In the genomic region with DNA sequence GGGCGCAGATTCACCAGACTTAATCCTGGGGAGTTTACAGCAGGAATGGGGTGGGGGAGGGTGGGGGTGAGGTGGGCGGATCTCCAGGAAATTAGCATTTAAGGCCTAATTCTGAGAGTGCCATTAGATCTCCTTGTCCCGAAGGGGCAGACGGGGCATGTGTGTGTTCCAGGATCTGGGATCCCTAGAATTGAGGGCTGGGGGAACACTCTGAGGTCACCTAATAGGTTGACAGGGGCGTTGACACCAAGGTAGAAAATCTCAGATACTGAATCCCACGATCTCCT, we compare ENCODE assay signal across 8 cellular contexts. TPM values are rescaled to one million over a fixed set of nuclear protein-coding genes. Genes with fewer than 3 reads are reported as not detected.
DNase-seq lines count a peak whose midpoint lies in the region; ATAC-seq and TF ChIP-seq lines count a peak whose summit lies in the region.

No MANE protein-coding gene starts in this region.

- H4K12ac ChIP-seq in trophoblast cell (ENCODE audit: low read depth, low read length): peak overlapping the region; percentile 98

- H3K9me3 Mint-ChIP-seq in Calu3 (ENCODE audit: low read depth, unreplicated experiment): no peaks in the 10 kb centered on the region

- H4K8ac ChIP-seq in trophoblast cell (ENCODE audit: low read depth, low read length): peak overlapping the region; percentile 99

- H3K4me3 ChIP-seq in SJSA1 (peak overlapping the region; percentile 7; the same call in 1 of the 2 replicates), esophagus squamous epithelium (peak overlapping the region; percentile 27 to 61 (median 44)), trophoblast cell (ENCODE audit: low read depth, low read length) (no peak overlapping the region)

- intact Hi-C loops in Calu3 (cut with micrococcal nuclease; ENCODE audit: unreplicated experiment): no loop called here
- intact Hi-C loops in esophagus squamous epithelium (cut with DNase I): no loop called here

- no TSS peak for BruUV-seq in Calu3 (replicated peaks; lab: Mats Ljungman, UMichigan)

- no peak for ATAC-seq in HG02973 (IDR thresholded peaks at IDR 0.05; ENCODE audit: unreplicated experiment)

- H3K79me1 ChIP-seq in trophoblast cell (ENCODE audit: low read length): peaks cover 17% of the 10 kb centered on the region

- H3K27me3 Mint-ChIP-seq in Calu3 (ENCODE audit: unreplicated experiment): no peaks in the 10 kb centered on the region

- DNase-seq in Calu3: no peak
- DNase-seq in SJSA1 (ENCODE audit: low read depth in 1 of 2, low spot score in 2 of 2): no peak
- DNase-seq in esophagus squamous epithelium (lab: John Stamatoyannopoulos, UW): no peak
- no peak for DNase-seq in trophoblast cell
- no peak for DNase-seq in NCI-H1417 treated with DMSO at 0.1 percent for 48 hours (lab: John Stamatoyannopoulos, UW)
- DNase-seq in GM19240 (ENCODE audit: insufficient read length, low spot score): no peak
- DNase-seq in OCI-M1 (lab: John Stamatoyannopoulos, UW): no peak

- 57% methylated on average over 5 of the region's 6 CpGs; no CpG with 5 or more reads in 1 of the 2 donors for WGBS in esophagus squamous epithelium, 2 donors
- WGBS in trophoblast cell (ENCODE audit: extremely low coverage, insufficient coverage, insufficient read length): no CpG with 5 or more reads among the region's 6 CpGs

- peaks cover 4% of the 10 kb centered on the region for H3K79me2 ChIP-seq in trophoblast cell (ENCODE audit: control insufficient read depth, insufficient read depth, low read length, poor library complexity)

- H3K4me1 Mint-ChIP-seq in Calu3 (ENCODE audit: low read depth, unreplicated experiment): peaks cover 21% of the 10 kb centered on the region

- H3K4me2 ChIP-seq in trophoblast cell (ENCODE audit: low read length): peak overlapping the region; percentile 55

- H3K9ac ChIP-seq in trophoblast cell (ENCODE audit: low read length): peak overlapping the region; percentile 59

- H3K18ac ChIP-seq in trophoblast cell (ENCODE audit: low read length): no peak overlapping the region

- peak overlapping the region; percentile 68 for H3K4ac ChIP-seq in trophoblast cell (ENCODE audit: low read depth, low read length)

- H3K14ac ChIP-seq in trophoblast cell (ENCODE audit: low read length): peak overlapping the region; percentile 94

- H3K27ac ChIP-seq in SJSA1 (peak overlapping the region; percentile 21; the same call in 1 of the 2 replicates), esophagus squamous epithelium (peak overlapping the region; percentile 75 to 89 (median 82)), trophoblast cell (ENCODE audit: low read depth, low read length) (peak overlapping the region; percentile 93)

- no peak for TF ChIP-seq CTCF in Calu3 (IDR thresholded peaks at IDR 0.05; ENCODE audit: unreplicated experiment)
- TF ChIP-seq CTCF in esophagus squamous epithelium (IDR thresholded peaks at IDR 0.05): no peak

- H3K23ac ChIP-seq in trophoblast cell (ENCODE audit: low read length): no peak overlapping the region

- peaks cover 24% of the 10 kb centered on the region for H3K36me3 Mint-ChIP-seq in Calu3 (ENCODE audit: insufficient read depth, unreplicated experiment)

- H2AK5ac ChIP-seq in trophoblast cell (ENCODE audit: low read length): no peak overlapping the region

- no peaks in the 10 kb centered on the region for H3K36me3 ChIP-seq in SJSA1
- H3K36me3 ChIP-seq in esophagus squamous epithelium: no peaks in the 10 kb centered on the region
- H3K36me3 ChIP-seq in trophoblast cell (ENCODE audit: control insufficient read depth in 1 of 2, insufficient read depth in 2 of 2, low read length in 2 of 2): no peaks in the 10 kb centered on the region

- peak overlapping the region; percentile 93 for H2BK120ac ChIP-seq in trophoblast cell (ENCODE audit: insufficient read depth, low read length, poor library complexity)

- H3K9me3 ChIP-seq in SJSA1 (replicated peaks) (no peaks in the 10 kb centered on the region), esophagus squamous epithelium (no peaks in the 10 kb centered on the region), trophoblast cell (ENCODE audit: insufficient read depth, low read depth, low read length) (no peaks in the 10 kb centered on the region)

- CTCF ChIA-PET in Calu3 (lab: Charles Lee): no interaction called here

- TF ChIP-seq POLR2A in esophagus squamous epithelium (IDR thresholded peaks at IDR 0.05): no peak

- H2BK12ac ChIP-seq in trophoblast cell (ENCODE audit: low read length): peak overlapping the region; percentile 42

- H3K4me1 ChIP-seq in SJSA1 (replicated peaks) (peaks cover 8% of the 10 kb centered on the region), esophagus squamous epithelium (peaks cover 8 to 21% (median 11%) of the 10 kb centered on the region in 3 donors), trophoblast cell (ENCODE audit: control insufficient read depth in 1 of 2, insufficient read depth in 2 of 2, low read length in 2 of 2) (peaks cover 8 to 10% of the 10 kb centered on the region in 2 experiments)

- peak overlapping the region; percentile 99 for H4K91ac ChIP-seq in trophoblast cell (ENCODE audit: low read depth, low read length)

- peak overlapping the region; percentile 94 for H3K27ac Mint-ChIP-seq in Calu3 (ENCODE audit: unreplicated experiment)

- H3K27me3 ChIP-seq in SJSA1 (replicated peaks) (no peaks in the 10 kb centered on the region), esophagus squamous epithelium (no peaks in the 10 kb centered on the region), trophoblast cell (ENCODE audit: insufficient read depth, low read length) (no peaks in the 10 kb centered on the region)

- peak overlapping the region; percentile 92 for H2BK5ac ChIP-seq in trophoblast cell (ENCODE audit: low read depth, low read length, poor library complexity)

- H3K4me3 Mint-ChIP-seq in Calu3 (ENCODE audit: low read depth, unreplicated experiment): peak overlapping the region; percentile 56

- H2AFZ ChIP-seq in trophoblast cell (ENCODE audit: insufficient read depth, low read length, poor library complexity): peak overlapping the region; percentile 77

RNA-seq across cellular contexts. Expression of gene EPHB4, which starts 9.4 kb away (rescaled TPM):
- total RNA-seq in Calu3 (2022): 63.7 and 72.4 TPM in 2 replicates
- total RNA-seq in SJSA1 (2014; rRNA removed; shearing (Covaris generic)): 39.8 and 49.0 TPM in 2 replicates
- total RNA-seq in esophagus squamous epithelium: 10 to 100 TPM; 29.1 to 55.0 (median 36.5) TPM
- polyA plus RNA-seq in trophoblast cell (2013): 103 and 106 TPM in 2 replicates

RNA-seq across cellular contexts. Expression of gene SLC12A9, which starts 15.8 kb away (rescaled TPM):
- 29.9 and 36.6 TPM in 2 replicates for total RNA-seq in Calu3 (2022)
- total RNA-seq in SJSA1 (2014; rRNA removed; shearing (Covaris generic)): 15.2 and 17.8 TPM in 2 replicates
- total RNA-seq in esophagus squamous epithelium: 10 to 100 TPM in 3 of 4 donors, 1 to 10 TPM in 1; 9.9 to 19.6 (median 17.3) TPM
- polyA plus RNA-seq in trophoblast cell (2013): 18.4 and 20.0 TPM in 2 replicates

RNA-seq across cellular contexts. Expression of gene TRIP6, which starts 30.4 kb away (rescaled TPM):
- total RNA-seq in Calu3 (2022) (50.0 and 63.5 TPM in 2 replicates), esophagus squamous epithelium (100 to 1,000 TPM in 2 of 4 donors, 10 to 100 TPM in 2; 81.4 to 109 (median 93.7) TPM)
- total RNA-seq in SJSA1 (2014; rRNA removed; shearing (Covaris generic)): 88.0 and 95.9 TPM in 2 replicates
- polyA plus RNA-seq in trophoblast cell (2013): 75.4 and 76.0 TPM in 2 replicates

RNA-seq across cellular contexts. Expression of gene SRRT, which starts 38.1 kb away (rescaled TPM):
- total RNA-seq in Calu3 (2022) (151 and 157 TPM in 2 replicates), esophagus squamous epithelium (10 to 100 TPM; 53.8 to 91.0 (median 68.4) TPM)
- 64.4 and 76.2 TPM in 2 replicates for total RNA-seq in SJSA1 (2014; rRNA removed; shearing (Covaris generic))
- 115 and 117 TPM in 2 replicates for polyA plus RNA-seq in trophoblast cell (2013)

RNA-seq across cellular contexts. Expression of gene UFSP1, which starts 52.8 kb away (rescaled TPM):
- total RNA-seq in Calu3 (2022): 3.3 and 4.2 TPM in 2 replicates
- total RNA-seq in SJSA1 (2014; rRNA removed; shearing (Covaris generic)): 3.1 and 3.7 TPM in 2 replicates
- total RNA-seq in esophagus squamous epithelium: 1 to 10 TPM; 1.3 to 8.4 (median 5.5) TPM
- 1.4 and 1.6 TPM in 2 replicates for polyA plus RNA-seq in trophoblast cell (2013)

Comparison
In these comparisons a context has a peak if more than half of its experiments do, and no peak if none do; other contexts are left out.
1. H3K27ac ChIP-seq: peak in every context shown above with its lines; median percentile 93 in trophoblast cell; 82 in esophagus squamous epithelium; 21 in SJSA1.